ENCODE assay signal across 19 cellular contexts in the genomic region with DNA sequence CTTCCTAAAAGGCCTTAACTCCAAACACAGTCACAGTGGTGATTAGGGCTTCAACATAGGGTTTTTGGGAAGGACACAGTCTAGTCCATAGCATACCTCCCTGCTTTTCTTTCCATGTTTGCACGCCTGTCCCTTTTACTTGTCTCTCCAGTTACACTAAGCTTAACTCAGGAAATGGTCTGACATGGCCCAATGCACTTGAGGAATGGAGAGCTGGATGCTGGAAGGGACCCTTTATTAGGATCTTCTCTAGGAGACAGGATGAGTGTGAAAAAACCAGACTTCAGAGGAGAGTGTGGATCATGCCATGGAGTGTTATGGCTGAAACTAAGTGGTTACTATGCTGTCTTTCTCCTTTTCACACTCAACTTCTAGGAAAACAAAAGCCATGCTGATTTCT.
"Had no signal": no experiment of that assay in that cellular context is flagged by ENCODE, and none has a peak within 500 bp of the region (broad histone marks: within the 10 kb centered on the region; RNA-seq: fewer than 3 reads in every experiment).

No MANE protein-coding gene starts in this region.

- DNase-seq: cortex of kidney; dorsolateral prefrontal cortex; effector CD8-positive, alpha-beta T cell; foreskin melanocyte; heart left ventricle; hypothalamus; left ventricle myocardium inferior; lower lobe of right lung; midbrain; psoas muscle; sigmoid colon; stimulated activated CD4-positive, alpha-beta T cell treated with anti-CD3 and anti-CD28 coated beads, Interleukin-2, amount 100 ng/mL, for 24 hours; stimulated activated CD4-positive, alpha-beta T cell treated with anti-CD3 and anti-CD28 coated beads, Interleukin-4, amount 100 ng/mL, for 4 hours; stimulated activated naive B cell treated with anti-CD40 and anti-IgM and Interleukin-4, amounts not matched to agents 10 μg/mL and 1 μg/mL and 100 μg/mL, for 72 hours; stomach; substantia nigra; transverse colon had no signal

- H3K27ac Mint-ChIP-seq: memory B cell; natural killer cell treated with Interleukin-12 subunit alpha and Interleukin-12 subunit beta and Interleukin-15 and Interleukin-18, amount 100 ng/mL, for 72 hours; stimulated activated naive B cell treated with anti-CD40 and anti-IgM and Interleukin-4, amounts not matched to agents 10 μg/mL and 1 μg/mL and 100 μg/mL, for 72 hours had no signal

- H3K4me1 Mint-ChIP-seq: memory B cell; stimulated activated naive B cell treated with anti-CD40 and anti-IgM and Interleukin-4, amounts not matched to agents 10 μg/mL and 1 μg/mL and 100 μg/mL, for 72 hours had no signal

- H3K9me3 Mint-ChIP-seq: memory B cell; natural killer cell treated with Interleukin-12 subunit alpha and Interleukin-12 subunit beta and Interleukin-15 and Interleukin-18, amount 100 ng/mL, for 72 hours; stimulated activated naive B cell treated with anti-CD40 and anti-IgM and Interleukin-4, amounts not matched to agents 10 μg/mL and 1 μg/mL and 100 μg/mL, for 72 hours had no signal

- ATAC-seq: heart left ventricle; lower lobe of right lung; natural killer cell treated with Interleukin-12 subunit alpha and Interleukin-12 subunit beta and Interleukin-15 and Interleukin-18, amount 100 ng/mL, for 72 hours; psoas muscle; stimulated activated naive B cell treated with anti-CD40 and anti-IgM and Interleukin-4, amounts not matched to agents 10 μg/mL and 1 μg/mL and 100 μg/mL, for 72 hours had no signal

- H3K4me3 Mint-ChIP-seq: memory B cell; natural killer cell treated with Interleukin-12 subunit alpha and Interleukin-12 subunit beta and Interleukin-15 and Interleukin-18, amount 100 ng/mL, for 72 hours; stimulated activated naive B cell treated with anti-CD40 and anti-IgM and Interleukin-4, amounts not matched to agents 10 μg/mL and 1 μg/mL and 100 μg/mL, for 72 hours had no signal

- H3K36me3 Mint-ChIP-seq: natural killer cell treated with Interleukin-12 subunit alpha and Interleukin-12 subunit beta and Interleukin-15 and Interleukin-18, amount 100 ng/mL, for 72 hours; stimulated activated naive B cell treated with anti-CD40 and anti-IgM and Interleukin-4, amounts not matched to agents 10 μg/mL and 1 μg/mL and 100 μg/mL, for 72 hours had no signal
